In genomic region chr13:73653688-73654087, GRCh38 we compare ENCODE assay signal across 20 cellular contexts.
"Had no signal": no experiment of that assay in that cellular context is flagged by ENCODE, and none has a peak within 500 bp of the region (broad histone marks: within the 10 kb centered on the region; RNA-seq: fewer than 3 reads in every experiment).

No MANE protein-coding gene starts in this region.

- H3K4me3 ChIP-seq: coronary artery, dorsolateral prefrontal cortex, esophagus muscularis mucosa, gastroesophageal sphincter, heart left ventricle, hepatocyte, left lung, lower lobe of right lung had no signal

- DNase-seq: dermis blood vessel endothelial cell; dorsolateral prefrontal cortex; effector CD4-positive, alpha-beta T cell; effector memory CD4-positive, alpha-beta T cell; foreskin keratinocyte; heart left ventricle; hypothalamus; immature natural killer cell; islet precursor cell; kidney; kidney glomerular epithelial cell; left lung; left ventricle myocardium superior; lower lobe of right lung; mesenchymal stem cell; naive B cell had no signal

- H3K4me1 ChIP-seq: esophagus muscularis mucosa, gastroesophageal sphincter, left lung, lower lobe of right lung had no signal

- H3K9me3 ChIP-seq: esophagus muscularis mucosa, gastroesophageal sphincter, heart left ventricle, left lung, lower lobe of right lung had no signal

- H3K27me3 ChIP-seq: dorsolateral prefrontal cortex, esophagus muscularis mucosa, foreskin keratinocyte, gastroesophageal sphincter, heart left ventricle, hepatocyte, left lung had no signal

- ATAC-seq: foreskin keratinocyte, gastroesophageal sphincter, heart left ventricle, left lung, left ventricle myocardium superior, lower lobe of right lung had no signal

- H3K36me3 ChIP-seq: esophagus muscularis mucosa, gastroesophageal sphincter, heart left ventricle, left lung, lower lobe of right lung had no signal

- H3K27ac ChIP-seq: coronary artery, dorsolateral prefrontal cortex, esophagus muscularis mucosa, foreskin keratinocyte, gastroesophageal sphincter, heart left ventricle, hepatocyte, left lung, lower lobe of right lung had no signal
